ENCODE assay signal across 8 cellular contexts in the genomic region with DNA sequence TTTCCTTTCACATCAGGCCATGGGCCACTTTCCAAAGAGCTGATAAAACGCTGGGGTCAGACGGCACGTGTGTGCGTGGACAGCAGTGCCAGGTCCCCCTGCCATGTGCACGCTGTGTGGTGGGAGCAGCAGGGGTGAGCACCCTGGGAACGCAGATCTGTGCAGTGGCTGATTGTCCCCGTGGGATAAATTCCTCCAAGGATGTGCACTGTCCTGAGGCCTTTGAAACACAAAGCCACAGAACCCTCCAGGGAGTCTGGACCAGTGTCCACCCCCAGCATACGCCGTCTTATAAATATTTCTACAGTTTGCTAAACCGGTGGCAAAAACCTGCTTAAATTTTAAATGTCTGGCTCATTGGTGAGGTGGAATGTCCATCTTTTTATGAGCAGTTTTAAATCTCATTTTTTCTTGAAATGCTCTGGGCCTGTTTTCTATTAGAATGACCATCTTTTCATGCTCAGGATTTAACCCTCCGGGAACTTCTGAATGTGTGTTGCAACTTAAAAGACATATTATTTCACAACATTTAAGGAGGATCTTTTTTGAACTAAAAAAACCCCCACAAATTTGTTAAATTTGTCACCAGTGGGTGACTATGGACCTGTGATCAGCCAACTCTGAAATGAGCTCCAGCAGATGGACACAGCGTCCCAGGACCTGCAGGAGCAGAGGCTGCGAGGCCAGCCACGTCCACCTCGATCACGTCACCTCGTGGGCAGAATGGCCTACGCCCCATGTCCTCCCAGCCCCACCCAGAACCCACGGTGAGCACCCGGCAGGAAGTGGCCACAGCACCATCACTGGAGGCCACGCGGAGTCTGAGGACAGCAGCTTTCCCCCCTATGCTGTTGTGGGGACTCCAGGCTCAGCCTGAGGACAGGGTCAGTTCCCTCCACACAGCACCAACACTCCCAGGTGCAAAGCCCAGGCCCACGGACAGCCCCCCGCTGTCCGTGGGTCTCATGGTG.
DNase-seq lines count a peak whose midpoint lies in the region; ATAC-seq and TF ChIP-seq lines count a peak whose summit lies in the region.

No MANE protein-coding gene starts in this region.

- H3K27me3 Mint-ChIP-seq in activated B cell treated with CpG ODN at 0.5 μM for 24 hours, result no peaks in the 10 kb centered on the region

- ATAC-seq in activated B cell treated with CpG ODN at 0.5 μM for 24 hours (ENCODE audit: low read depth) (no peak), GM19455 (IDR thresholded peaks at IDR 0.05; ENCODE audit: unreplicated experiment) (no peak), GM18909 (IDR thresholded peaks at IDR 0.05; ENCODE audit: poor library complexity, unreplicated experiment) (no peak)

- no peaks in the 10 kb centered on the region for H3K9me3 Mint-ChIP-seq in activated B cell treated with CpG ODN at 0.5 μM for 24 hours

- intact Hi-C loops in activated B cell treated with CpG ODN at 0.5 μM for 24 hours (cut with micrococcal nuclease), result loop anchor here (2.0 kb wide), 1 partner anchor 65 kb away; no protein-coding TSS in a partner anchor
- intact Hi-C loops in posterior vena cava (cut with DNase I), result no loop called here

- POLR2A ChIA-PET in activated B cell treated with CpG ODN at 0.5 μM for 24 hours (lab: Charles Lee), result interaction anchor here (2.7 kb wide), 1 partner anchor 15 kb away, joined by 17 read pairs; no protein-coding TSS in a partner anchor

- peak overlapping the region; percentile 91 for H3K27ac Mint-ChIP-seq in activated B cell treated with CpG ODN at 0.5 μM for 24 hours

- peak overlapping the region; percentile 82 for H3K4me3 Mint-ChIP-seq in activated B cell treated with CpG ODN at 0.5 μM for 24 hours

- H3K36me3 Mint-ChIP-seq in activated B cell treated with CpG ODN at 0.5 μM for 24 hours (ENCODE audit: low read depth), result peaks cover 21% of the 10 kb centered on the region

- TF ChIP-seq CTCF in activated B cell treated with CpG ODN at 0.5 μM for 24 hours (IDR thresholded peaks at IDR 0.05) (no peak), foreskin fibroblast (IDR thresholded peaks at IDR 0.05; ENCODE audit: low read depth, low read length) (no peak)

- CTCF ChIA-PET in activated B cell treated with CpG ODN at 0.5 μM for 24 hours (lab: Charles Lee), result no interaction called here

- peak overlapping the region; percentile 29 to 45 for H3K4me3 ChIP-seq in foreskin fibroblast (ENCODE audit: low read depth in 1 of 2, low read length in 2 of 2)

- DNase-seq in activated effector memory CD4-positive, alpha-beta T cell treated with anti-CD3 and anti-CD28 coated beads, Interleukin-2, amount 50 U/mL, for 16 hours, result peak; percentile 77
- no peak for DNase-seq in activated effector memory CD4-positive, alpha-beta T cell treated with Interleukin-2 at 50 U/mL for 16 hours
- no peak for DNase-seq in activated B cell treated with CpG ODN at 0.5 μM for 24 hours
- DNase-seq in foreskin fibroblast, result peak; percentile 78 to 86
- peak; percentile 93 for DNase-seq in posterior vena cava (ENCODE audit: low spot score)
- no peak for DNase-seq in stimulated activated CD4-positive, alpha-beta T cell treated with anti-CD3 and anti-CD28 coated beads, Interleukin-2, amount 100 ng/mL, for 48 hours

- peaks cover 75% of the 10 kb centered on the region for H3K4me1 Mint-ChIP-seq in activated B cell treated with CpG ODN at 0.5 μM for 24 hours

Comparison
In these comparisons a context has a peak if more than half of its experiments do, and no peak if none do; other contexts are left out.
1. DNase-seq: peak in activated effector memory CD4-positive, alpha-beta T cell treated with anti-CD3 and anti-CD28 coated beads, Interleukin-2, amount 50 U/mL, for 16 hours (single experiment), foreskin fibroblast (2 of 2) and posterior vena cava (single experiment); none in activated effector memory CD4-positive, alpha-beta T cell treated with Interleukin-2 at 50 U/mL for 16 hours (single experiment), activated B cell treated with CpG ODN at 0.5 μM for 24 hours (single experiment) and stimulated activated CD4-positive, alpha-beta T cell treated with anti-CD3 and anti-CD28 coated beads, Interleukin-2, amount 100 ng/mL, for 48 hours (0 of 2).